Comparison of ENCODE assay signal across 8 cellular contexts in the genomic region with DNA sequence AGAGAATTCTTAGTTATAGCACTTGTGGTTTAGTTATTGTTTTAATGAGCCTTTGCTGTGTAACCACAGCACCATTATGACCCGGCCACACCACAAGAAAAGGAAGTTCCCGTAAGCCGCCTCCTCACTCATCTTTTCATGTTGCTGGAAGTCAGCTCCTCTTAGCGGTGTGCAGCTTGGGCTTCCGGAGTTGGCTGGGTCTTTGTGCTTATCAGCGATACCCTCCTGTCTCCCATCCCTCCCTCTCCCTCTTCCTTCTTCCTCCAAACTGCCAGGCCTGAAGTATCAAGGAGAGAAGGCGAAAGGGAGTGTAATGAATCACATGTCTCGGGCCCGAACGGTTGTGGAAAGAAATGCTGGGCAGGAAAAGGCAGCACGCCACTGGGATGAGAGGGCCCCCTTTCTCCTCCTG.
DNase-seq lines count a peak whose midpoint lies in the region; FAIRE-seq and TF ChIP-seq lines count a peak whose summit lies in the region.

No MANE protein-coding gene starts in this region.

- DNase-seq in GM13977 (ENCODE audit: low spot score) (peak; percentile 23), GM23248 (peak; percentile 1), MV-4-11 (lab: John Stamatoyannopoulos, UW) (peak; percentile 87), cortex of kidney (lab: John Stamatoyannopoulos, UW) (no peak), D721Med (ENCODE audit: insufficient read length, low spot score) (no peak), NCI-H82 treated with DMSO at 0.1 percent for 48 hours (lab: John Stamatoyannopoulos, UW; ENCODE audit: unreplicated experiment) (no peak)
- peak; percentile 50 for DNase-seq in activated naive CD4-positive, alpha-beta T cell treated with Interleukin-2 at 50 U/mL for 16 hours
- peak; percentile 34 to 56 for DNase-seq in stimulated activated CD4-positive, alpha-beta T cell treated with anti-CD3 and anti-CD28 coated beads, Interleukin-15, amount 100 ng/mL, for 48 hours (ENCODE audit: low read depth in 2 of 2)

- TF ChIP-seq CTCF in GM13977 (IDR thresholded peaks at IDR 0.05; ENCODE audit: extremely low read depth, insufficient read depth, missing control alignments), result no peak
- no peak for TF ChIP-seq CTCF in D721Med (IDR thresholded peaks at IDR 0.05; ENCODE audit: insufficient read depth, missing control alignments)

- no peaks in the 10 kb centered on the region for H4K20me1 ChIP-seq in GM23248 (ENCODE audit: insufficient read depth)

- no peaks in the 10 kb centered on the region for H3K9me2 ChIP-seq in GM23248 (ENCODE audit: insufficient read depth)

- no peaks in the 10 kb centered on the region for H3K9me3 ChIP-seq in GM23248 (ENCODE audit: low read depth)

- in situ Hi-C loops in GM13977 (cut with MboI; ENCODE audit: low pct_unique_long_range_greater_than_20kb, low sequenced_read_pairs, unreplicated experiment), result loop anchor here (25.0 kb wide), 1 partner anchor 702 kb away; no protein-coding TSS in a partner anchor
- in situ Hi-C loops in GM23248 (cut with MboI), result no loop called here

- H3F3A ChIP-seq in GM23248 (ENCODE audit: insufficient read depth), result no peaks in the 10 kb centered on the region

- H3K36me3 ChIP-seq in GM23248 (ENCODE audit: low read depth), result no peaks in the 10 kb centered on the region

- H3K4me3 ChIP-seq in GM23248, result no peak overlapping the region

- no peak overlapping the region for H2AFZ ChIP-seq in GM23248

- FAIRE-seq in D721Med (lab: Jason Lieb, UNC), result no peak

- H3K27ac ChIP-seq in GM23248, result no peak overlapping the region

- no peaks in the 10 kb centered on the region for H3K27me3 ChIP-seq in GM23248 (replicated peaks; ENCODE audit: insufficient read depth)

- H3K4me2 ChIP-seq in GM23248 (ENCODE audit: unreplicated experiment), result no peak overlapping the region

- WGBS in GM23248 (ENCODE audit: low coverage in 1 of 2, low lambda C conversion rate in 2 of 2, missing lambda C conversion rate in 2 of 2), 2 experiments, result 6 to 13% methylated on average over 11 of the region's 11 CpGs

- H3K4me1 ChIP-seq in GM23248 (ENCODE audit: insufficient read depth), result no peaks in the 10 kb centered on the region

- H3K79me2 ChIP-seq in GM23248 (ENCODE audit: insufficient read depth), result no peaks in the 10 kb centered on the region

- no peak overlapping the region for H3K9ac ChIP-seq in GM23248

Comparison
In these comparisons a context has a peak if more than half of its experiments do, and no peak if none do; other contexts are left out.
1. DNase-seq: peak in GM13977 (single experiment), GM23248 (single experiment), MV-4-11 (single experiment), activated naive CD4-positive, alpha-beta T cell treated with Interleukin-2 at 50 U/mL for 16 hours (single experiment) and stimulated activated CD4-positive, alpha-beta T cell treated with anti-CD3 and anti-CD28 coated beads, Interleukin-15, amount 100 ng/mL, for 48 hours (2 of 2); none in cortex of kidney (single experiment), D721Med (single experiment) and NCI-H82 treated with DMSO at 0.1 percent for 48 hours (single experiment).